10 cellular contexts compared by ENCODE assay signal in the genomic region with DNA sequence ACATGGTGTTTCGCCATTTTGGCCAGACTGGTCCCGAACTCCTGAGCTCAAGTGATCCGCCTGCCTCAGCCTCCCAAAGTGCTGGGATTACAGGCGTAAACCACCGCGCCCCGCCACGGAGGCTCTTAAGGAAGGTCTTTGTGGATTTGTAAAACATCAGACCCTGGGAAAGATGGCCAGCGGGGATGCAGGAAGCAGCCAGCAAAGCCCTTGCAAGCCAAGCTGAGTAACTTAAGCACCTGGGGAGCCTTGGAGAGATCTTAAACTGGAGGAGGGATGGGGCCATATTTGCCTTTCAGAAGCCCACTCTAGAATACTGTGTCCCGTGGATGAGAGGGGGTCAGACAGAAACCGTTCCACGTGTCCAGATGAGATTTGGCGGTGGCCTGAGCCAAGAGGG. TPM values are rescaled to one million over a fixed set of nuclear protein-coding genes. Genes with fewer than 3 reads are reported as not detected.
DNase-seq lines count a peak whose midpoint lies in the region; ATAC-seq lines count a peak whose summit lies in the region.
"Had no signal": no experiment of that assay in that cellular context is flagged by ENCODE, and none has a peak within 500 bp of the region (broad histone marks: within the 10 kb centered on the region; RNA-seq: fewer than 3 reads in every experiment).

No MANE protein-coding gene starts in this region.

- no peaks in the 10 kb centered on the region for H3K9me3 Mint-ChIP-seq in activated naive CD4-positive, alpha-beta T cell treated with anti-CD3 and anti-CD28 coated beads, Interleukin-2, amount 50 U/mL, for 24 hours
- H3K9me3 Mint-ChIP-seq in activated CD4-positive, alpha-beta memory T cell treated with anti-CD3 and anti-CD28 coated beads for 36 hours, result no peaks in the 10 kb centered on the region
- H3K9me3 Mint-ChIP-seq in stimulated activated naive B cell treated with anti-CD40 and anti-IgM and Interleukin-4, amounts not matched to agents 10 μg/mL and 1 μg/mL and 100 μg/mL, for 72 hours, result no peaks in the 10 kb centered on the region

- no peaks in the 10 kb centered on the region for H3K36me3 Mint-ChIP-seq in activated naive CD4-positive, alpha-beta T cell treated with anti-CD3 and anti-CD28 coated beads, Interleukin-2, amount 50 U/mL, for 24 hours
- no peaks in the 10 kb centered on the region for H3K36me3 Mint-ChIP-seq in activated CD4-positive, alpha-beta memory T cell treated with anti-CD3 and anti-CD28 coated beads for 36 hours
- peaks cover 0 to 8% of the 10 kb centered on the region in 2 donors for H3K36me3 Mint-ChIP-seq in stimulated activated naive B cell treated with anti-CD40 and anti-IgM and Interleukin-4, amounts not matched to agents 10 μg/mL and 1 μg/mL and 100 μg/mL, for 72 hours

- H3K27me3 ChIP-seq in iPS-15b (ENCODE audit: control insufficient read depth, insufficient read depth, low read length), result peaks cover 43% of the 10 kb centered on the region

- no peak overlapping the region for H3K27ac Mint-ChIP-seq in activated naive CD4-positive, alpha-beta T cell treated with anti-CD3 and anti-CD28 coated beads, Interleukin-2, amount 50 U/mL, for 24 hours
- no peak overlapping the region for H3K27ac Mint-ChIP-seq in activated CD4-positive, alpha-beta memory T cell treated with anti-CD3 and anti-CD28 coated beads for 36 hours
- peak overlapping the region; percentile 11 for H3K27ac Mint-ChIP-seq in stimulated activated naive B cell treated with anti-CD40 and anti-IgM and Interleukin-4, amounts not matched to agents 10 μg/mL and 1 μg/mL and 100 μg/mL, for 72 hours

- H3K4me3 ChIP-seq in iPS-15b (ENCODE audit: low read depth, low read length), result peak overlapping the region; percentile 64

- CTCF ChIA-PET in activated CD4-positive, alpha-beta memory T cell treated with anti-CD3 and anti-CD28 coated beads for 36 hours (lab: Charles Lee), result interaction anchor here (1.1 to 1.6 kb wide), 3 partner anchors 9 to 138 kb away, joined by 3 to 10 read pairs (median 5); no protein-coding TSS in a partner anchor

- H3K4me1 ChIP-seq in iPS-15b (ENCODE audit: control insufficient read depth, insufficient read depth, low read length), result peaks cover 18% of the 10 kb centered on the region

- intact Hi-C loops in activated CD4-positive, alpha-beta memory T cell treated with anti-CD3 and anti-CD28 coated beads for 36 hours (cut with micrococcal nuclease), result no loop called here

- H3K9ac ChIP-seq in iPS-15b (ENCODE audit: low read depth, low read length), result no peak overlapping the region

- peaks cover 22% of the 10 kb centered on the region for H3K4me1 Mint-ChIP-seq in activated naive CD4-positive, alpha-beta T cell treated with anti-CD3 and anti-CD28 coated beads, Interleukin-2, amount 50 U/mL, for 24 hours
- peaks cover 17% of the 10 kb centered on the region for H3K4me1 Mint-ChIP-seq in activated CD4-positive, alpha-beta memory T cell treated with anti-CD3 and anti-CD28 coated beads for 36 hours (ENCODE audit: low read depth)
- peaks cover 15 to 18% of the 10 kb centered on the region in 2 donors for H3K4me1 Mint-ChIP-seq in stimulated activated naive B cell treated with anti-CD40 and anti-IgM and Interleukin-4, amounts not matched to agents 10 μg/mL and 1 μg/mL and 100 μg/mL, for 72 hours

- no peaks in the 10 kb centered on the region for H3K36me3 ChIP-seq in iPS-15b (ENCODE audit: control insufficient read depth, insufficient read depth, low read length)
- H3K36me3 ChIP-seq: Peyer's patch had no signal

- no peak for ATAC-seq in stimulated activated naive B cell treated with anti-CD40 and anti-IgM and Interleukin-4, amounts not matched to agents 10 μg/mL and 1 μg/mL and 100 μg/mL, for 72 hours (replicated peaks)
- no peak for ATAC-seq in HG03139 (IDR thresholded peaks at IDR 0.05; ENCODE audit: unreplicated experiment)

- H3K9me3 ChIP-seq in iPS-15b (ENCODE audit: control insufficient read depth, insufficient read depth, low read length), result no peaks in the 10 kb centered on the region
- H3K9me3 ChIP-seq: Peyer's patch had no signal

- DNase-seq in activated naive CD4-positive, alpha-beta T cell treated with Interleukin-2 at 50 U/mL for 16 hours, result no peak
- DNase-seq in activated CD4-positive, alpha-beta memory T cell treated with anti-CD3 and anti-CD28 coated beads for 36 hours, result no peak
- DNase-seq in stimulated activated naive B cell treated with anti-CD40 and anti-IgM and Interleukin-4, amounts not matched to agents 10 μg/mL and 1 μg/mL and 100 μg/mL, for 72 hours, result no peak
- no peak for DNase-seq in AML-193 (lab: John Stamatoyannopoulos, UW)
- no peak for DNase-seq in midbrain (lab: John Stamatoyannopoulos, UW)
- DNase-seq: NCI-H1092 had no signal

- peaks cover 34% of the 10 kb centered on the region for H3K27me3 Mint-ChIP-seq in activated naive CD4-positive, alpha-beta T cell treated with anti-CD3 and anti-CD28 coated beads, Interleukin-2, amount 50 U/mL, for 24 hours
- H3K27me3 Mint-ChIP-seq in activated CD4-positive, alpha-beta memory T cell treated with anti-CD3 and anti-CD28 coated beads for 36 hours, result peaks cover 29% of the 10 kb centered on the region
- peaks cover 54 to 64% of the 10 kb centered on the region in 2 donors for H3K27me3 Mint-ChIP-seq in stimulated activated naive B cell treated with anti-CD40 and anti-IgM and Interleukin-4, amounts not matched to agents 10 μg/mL and 1 μg/mL and 100 μg/mL, for 72 hours

- POLR2A ChIA-PET in activated CD4-positive, alpha-beta memory T cell treated with anti-CD3 and anti-CD28 coated beads for 36 hours (lab: Charles Lee), result interaction anchor here (1.5 kb wide), 1 partner anchor 9 kb away, joined by 5 read pairs; no protein-coding TSS in a partner anchor

- H3K4me3 Mint-ChIP-seq in activated naive CD4-positive, alpha-beta T cell treated with anti-CD3 and anti-CD28 coated beads, Interleukin-2, amount 50 U/mL, for 24 hours, result peak overlapping the region; percentile 82
- H3K4me3 Mint-ChIP-seq in activated CD4-positive, alpha-beta memory T cell treated with anti-CD3 and anti-CD28 coated beads for 36 hours, result peak overlapping the region; percentile 69
- peak overlapping the region; percentile 69 to 70 for H3K4me3 Mint-ChIP-seq in stimulated activated naive B cell treated with anti-CD40 and anti-IgM and Interleukin-4, amounts not matched to agents 10 μg/mL and 1 μg/mL and 100 μg/mL, for 72 hours

RNA-seq across cellular contexts. Expression of a gene that starts 11.8 kb away (rescaled TPM):
- total RNA-seq in activated CD4-positive, alpha-beta memory T cell treated with anti-CD3 and anti-CD28 coated beads for 36 hours, result 10 to 100 TPM; 11.2 to 11.6 TPM
